ENCODE assay signal across 1 cellular context in genomic region chr18:21141678-21142422, GRCh38.
TF ChIP-seq lines count a peak whose summit lies in the region.

No MANE protein-coding gene starts in this region.

TF ChIP-seq in GM23338, 12 proteins besides CTCF, POLR2A, EP300 and RAD21 (continued from another document):
- TF ChIP-seq ZNF462 (CRISPR knock-in tag; IDR thresholded peaks at IDR 0.05) = no peak
